In the genomic region with DNA sequence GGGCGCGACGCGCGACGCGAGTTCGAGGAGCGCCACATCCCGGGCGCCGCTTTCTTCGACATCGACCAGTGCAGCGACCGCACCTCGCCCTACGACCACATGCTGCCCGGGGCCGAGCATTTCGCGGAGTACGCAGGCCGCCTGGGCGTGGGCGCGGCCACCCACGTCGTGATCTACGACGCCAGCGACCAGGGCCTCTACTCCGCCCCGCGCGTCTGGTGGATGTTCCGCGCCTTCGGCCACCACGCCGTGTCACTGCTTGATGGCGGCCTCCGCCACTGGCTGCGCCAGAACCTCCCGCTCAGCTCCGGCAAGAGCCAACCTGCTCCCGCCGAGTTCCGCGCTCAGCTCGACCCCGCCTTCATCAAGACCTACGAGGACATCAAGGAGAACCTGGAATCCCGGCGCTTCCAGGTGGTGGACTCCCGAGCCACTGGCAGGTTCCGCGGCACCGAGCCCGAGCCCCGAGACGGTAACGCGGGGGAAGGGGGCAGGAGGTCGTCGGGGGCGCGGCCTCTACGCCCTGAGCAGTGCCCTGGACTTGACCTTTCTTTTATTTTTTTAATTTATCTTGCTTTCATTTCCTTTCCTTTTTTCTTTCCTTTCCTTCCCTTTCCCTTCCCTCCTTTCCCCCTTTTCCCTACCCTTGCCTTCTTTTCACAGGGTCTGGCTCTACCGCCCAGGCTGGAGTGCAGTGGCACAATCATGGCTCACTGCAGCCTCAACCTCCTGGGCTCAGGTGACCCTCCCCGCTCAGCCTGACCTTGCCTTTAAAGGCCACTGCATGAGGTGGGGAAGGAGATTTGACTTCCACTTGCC, we compare ENCODE assay signal across 16 cellular contexts. TPM values are rescaled to one million over a fixed set of nuclear protein-coding genes. Genes with fewer than 3 reads are reported as not detected.
DNase-seq lines count a peak whose midpoint lies in the region; ATAC-seq, FAIRE-seq and TF ChIP-seq lines count a peak whose summit lies in the region.
"Had no signal": no experiment of that assay in that cellular context is flagged by ENCODE, and none has a peak within 500 bp of the region (broad histone marks: within the 10 kb centered on the region; RNA-seq: fewer than 3 reads in every experiment).

No MANE protein-coding gene starts in this region.

- CTCF ChIA-PET in MCF 10A (lab: Yijun Ruan, JAX) (interaction anchor here (1.1 kb wide), 1 partner anchor 19 kb away, joined by 4 read pairs; no protein-coding TSS in a partner anchor), HepG2 (lab: Yijun Ruan, JAX; ENCODE audit: low intra/inter-chr PET ratio, low total read pairs) (no interaction called here)

- no peak for ATAC-seq in HepG2
- no peak for ATAC-seq in GM19463 (IDR thresholded peaks at IDR 0.05; ENCODE audit: unreplicated experiment)

- H3K9ac ChIP-seq in HepG2 (ENCODE audit: insufficient read depth, low read depth, low read length), result peak overlapping the region; percentile 24; the same call in 1 of the 2 replicates
- no peak overlapping the region for H3K9ac ChIP-seq in neural progenitor cell

- BruUV-seq in MCF 10A (replicated peaks; lab: Mats Ljungman, UMichigan), result no TSS peak
- no TSS peak for BruUV-seq in HepG2 (replicated peaks; lab: Mats Ljungman, UMichigan)

- H4K20me1 ChIP-seq in HepG2 (ENCODE audit: insufficient read depth, low read length), result no peaks in the 10 kb centered on the region
- H4K20me1 ChIP-seq in neural progenitor cell (ENCODE audit: low read depth), result peaks cover 30% of the 10 kb centered on the region

- H3K4me1 Mint-ChIP-seq in MCF 10A (ENCODE audit: insufficient read depth, unreplicated experiment), result peaks cover 15% of the 10 kb centered on the region
- H3K4me1 Mint-ChIP-seq in neural progenitor cell, result peaks cover 20% of the 10 kb centered on the region

- peak overlapping the region; percentile 20; the same call in 1 of the 2 replicates for H3K4me2 ChIP-seq in HepG2 (ENCODE audit: low read depth, low read length)
- no peak overlapping the region for H3K4me2 ChIP-seq in neural progenitor cell

- POLR2A ChIA-PET in MCF 10A (lab: Yijun Ruan, JAX), result no interaction called here
- POLR2A ChIA-PET in HepG2 (lab: Yijun Ruan, JAX), result interaction anchor here (1.0 to 13.3 kb wide), 6 partner anchors 6 to 27 kb away, joined by 3 to 383 read pairs (median 24); a partner anchor contains a TSS

- TF ChIP-seq CTCF in MCF 10A (IDR thresholded peaks at IDR 0.05; ENCODE audit: unreplicated experiment) (no peak), breast epithelium (IDR thresholded peaks at IDR 0.05) (no peak), HepG2 (CRISPR knock-in tag; IDR thresholded peaks at IDR 0.05) (no peak), neural progenitor cell (IDR thresholded peaks at IDR 0.05) (no peak), uterus (IDR thresholded peaks at IDR 0.05) (no peak)

- H3K4me3 Mint-ChIP-seq in MCF 10A (ENCODE audit: unreplicated experiment), result no peak overlapping the region
- H3K4me3 Mint-ChIP-seq in neural progenitor cell, result peak overlapping the region; percentile 48
- H3K4me3 Mint-ChIP-seq: B cell; CD4-positive, alpha-beta T cell had no signal

- no peak overlapping the region for H3K4me3 ChIP-seq in breast epithelium
- H3K4me3 ChIP-seq in HepG2 (replicated peaks in 1 of 3; ENCODE audit: insufficient read depth in 1 of 3, low read depth in 2 of 3, low read length in 3 of 3), result peak overlapping the region in 1 of 3 experiments; percentile 10; a peak in 1 of 6 replicates
- H3K4me3 ChIP-seq in neural progenitor cell, result no peak overlapping the region
- H3K4me3 ChIP-seq in effector memory CD4-positive, alpha-beta T cell (ENCODE audit: insufficient read depth, low read depth, low read length, poor library complexity, severe bottlenecking), result no peak overlapping the region
- no peak overlapping the region for H3K4me3 ChIP-seq in uterus

- in situ Hi-C loops in HepG2 (cut with HindIII; ENCODE audit: extremely low pct_ligation_motif_present, low pct_unique_long_range_greater_than_20kb), result no loop called here

- H3K36me3 Mint-ChIP-seq in MCF 10A (ENCODE audit: insufficient read depth, unreplicated experiment) (peaks cover 32% of the 10 kb centered on the region), neural progenitor cell (peaks cover 10% of the 10 kb centered on the region)

- DNase-seq in MCF 10A (ENCODE audit: unreplicated experiment) (no peak), breast epithelium (ENCODE audit: low spot score in 2 of 2) (no peak), HepG2 (ENCODE audit: low spot score) (no peak), neural progenitor cell (ENCODE audit: low spot score) (no peak), uterus (no peak)
- DNase-seq in activated CD4-positive, alpha-beta T cell treated with anti-CD3 and anti-CD28 coated beads for 1 hour, result no peak
- DNase-seq in effector memory CD4-positive, alpha-beta T cell, result no peak
- DNase-seq: CD4-positive, alpha-beta T cell; NCI-H1417; NCI-H1930; NCI-H2171 treated with DMSO at 0.1 percent for 48 hours; NCI-H748 treated with DMSO at 0.1 percent for 48 hours had no signal

- TF ChIP-seq EP300 in HepG2 (IDR thresholded peaks at IDR 0.05; ENCODE audit: low read depth in 2 of 2, low read length in 2 of 2) (no peak), HepG2 (CRISPR knock-in tag; IDR thresholded peaks at IDR 0.05; ENCODE audit: borderline replicate concordance) (no peak)

- peaks cover 0 to 15% of the 10 kb centered on the region in 2 donors for H3K4me1 ChIP-seq in breast epithelium
- peaks cover 89% of the 10 kb centered on the region for H3K4me1 ChIP-seq in HepG2 (ENCODE audit: insufficient read depth, low read length)
- peaks cover 9% of the 10 kb centered on the region for H3K4me1 ChIP-seq in neural progenitor cell
- H3K4me1 ChIP-seq in effector memory CD4-positive, alpha-beta T cell (ENCODE audit: control insufficient read depth, insufficient read depth, low read length, poor library complexity, severe bottlenecking), result peaks cover 3% of the 10 kb centered on the region
- peaks cover 0 to 6% of the 10 kb centered on the region in 2 donors for H3K4me1 ChIP-seq in uterus

- H3K9me3 Mint-ChIP-seq in MCF 10A (ENCODE audit: unreplicated experiment) (no peaks in the 10 kb centered on the region), neural progenitor cell (no peaks in the 10 kb centered on the region)
- H3K9me3 Mint-ChIP-seq: CD4-positive, alpha-beta T cell had no signal

- H3K27me3 Mint-ChIP-seq in MCF 10A (ENCODE audit: insufficient read depth, unreplicated experiment) (no peaks in the 10 kb centered on the region), neural progenitor cell (ENCODE audit: insufficient read depth, low read depth) (peaks cover 6% of the 10 kb centered on the region)
- H3K27me3 Mint-ChIP-seq: B cell had no signal

- no peaks in the 10 kb centered on the region for H3K36me3 ChIP-seq in breast epithelium
- H3K36me3 ChIP-seq in HepG2 (replicated peaks in 1 of 2; ENCODE audit: control insufficient read depth in 1 of 2, insufficient read depth in 2 of 2, low read length in 2 of 2), result peaks cover 13 to 39% of the 10 kb centered on the region in 2 experiments
- H3K36me3 ChIP-seq in neural progenitor cell, result no peaks in the 10 kb centered on the region
- H3K36me3 ChIP-seq in effector memory CD4-positive, alpha-beta T cell (ENCODE audit: control insufficient read depth, insufficient read depth, low read length), result no peaks in the 10 kb centered on the region
- no peaks in the 10 kb centered on the region for H3K36me3 ChIP-seq in uterus

- H3K27me3 ChIP-seq in breast epithelium, result no peaks in the 10 kb centered on the region
- no peaks in the 10 kb centered on the region; a peak in 1 of 5 replicates for H3K27me3 ChIP-seq in HepG2 (ENCODE audit: control insufficient read depth in 1 of 2, insufficient read depth in 2 of 2, low read length in 2 of 2)
- H3K27me3 ChIP-seq in neural progenitor cell, result no peaks in the 10 kb centered on the region
- no peaks in the 10 kb centered on the region for H3K27me3 ChIP-seq in effector memory CD4-positive, alpha-beta T cell (replicated peaks; ENCODE audit: control insufficient read depth, insufficient read depth, low read length, poor library complexity, severe bottlenecking)
- no peaks in the 10 kb centered on the region for H3K27me3 ChIP-seq in uterus

- peak overlapping the region; percentile 61 for H3K27ac Mint-ChIP-seq in MCF 10A (ENCODE audit: low read depth, unreplicated experiment)
- H3K27ac Mint-ChIP-seq in neural progenitor cell, result no peak overlapping the region
- H3K27ac Mint-ChIP-seq: B cell; CD4-positive, alpha-beta T cell had no signal

- H3K27ac ChIP-seq in breast epithelium, result no peak overlapping the region
- H3K27ac ChIP-seq in HepG2 (ENCODE audit: extremely low read length, insufficient read depth, low read length), result peak overlapping the region; percentile 64
- H3K27ac ChIP-seq in neural progenitor cell, result no peak overlapping the region
- H3K27ac ChIP-seq in effector memory CD4-positive, alpha-beta T cell (ENCODE audit: insufficient read depth, low read length, poor library complexity, severe bottlenecking), result no peak overlapping the region
- H3K27ac ChIP-seq in uterus, result no peak overlapping the region
- H3K27ac ChIP-seq: 22Rv1 had no signal

- TF ChIP-seq RAD21 in HepG2 (CRISPR knock-in tag; IDR thresholded peaks at IDR 0.05), result no peak

- H3K9me3 ChIP-seq in breast epithelium (no peaks in the 10 kb centered on the region), HepG2 (ENCODE audit: low read length) (no peaks in the 10 kb centered on the region), neural progenitor cell (ENCODE audit: low read depth) (no peaks in the 10 kb centered on the region), uterus (no peaks in the 10 kb centered on the region)
- H3K9me3 ChIP-seq in effector memory CD4-positive, alpha-beta T cell (ENCODE audit: control insufficient read depth, low read length), result no peaks in the 10 kb centered on the region

- no peak for FAIRE-seq in HepG2 (lab: Jason Lieb, UNC)
- FAIRE-seq: H54 had no signal

- WGBS in HepG2 (ENCODE audit: low lambda C conversion rate), result 97% methylated on average over 71 of the region's 71 CpGs

- H2AFZ ChIP-seq in HepG2 (ENCODE audit: low read length) (no peak overlapping the region), neural progenitor cell (replicated peaks) (no peak overlapping the region)

- no peak for TF ChIP-seq POLR2A in breast epithelium (IDR thresholded peaks at IDR 0.05)
- no peak for TF ChIP-seq POLR2A in HepG2 (IDR thresholded peaks at IDR 0.05; ENCODE audit: insufficient read depth in 1 of 2, low read depth in 2 of 2, low read length in 2 of 2)
- TF ChIP-seq POLR2A in uterus (IDR thresholded peaks at IDR 0.05), result no peak

- intact Hi-C loops in MCF 10A (cut with micrococcal nuclease) (no loop called here), breast epithelium (cut with DNase I; ENCODE audit: low total_unique reads) (no loop called here), HepG2 (cut with micrococcal nuclease; ENCODE audit: unreplicated experiment) (loop anchor here (5.0 kb wide), 1 partner anchor 37 kb away; no protein-coding TSS in a partner anchor), uterus (cut with DNase I; ENCODE audit: low total_unique reads) (no loop called here)

- H3K79me2 ChIP-seq in HepG2 (ENCODE audit: insufficient read depth, low read length) (peaks cover 50% of the 10 kb centered on the region), neural progenitor cell (ENCODE audit: low read depth) (peaks cover 38% of the 10 kb centered on the region)

- H3F3A ChIP-seq in neural progenitor cell (ENCODE audit: low read depth), result no peaks in the 10 kb centered on the region

RNA-seq across cellular contexts. Expression of a gene that starts 5.0 kb away (rescaled TPM):
- 40.7 and 51.2 TPM in 2 replicates for total RNA-seq in MCF 10A (2022)
- 100 to 1,000 TPM in 2 of 3 donors, 10 to 100 TPM in 1; 72.0 to 175 (median 113) TPM for total RNA-seq in breast epithelium
- 94.8 and 133 TPM in 2 replicates for total RNA-seq in HepG2 (2016; rRNA removed; fragmentation: Illumina TruSeq; extraction: Trizol)
- total RNA-seq in HepG2 (2016; cell fraction: cytosol; rRNA removed; fragmentation: Illumina TruSeq; extraction: Trizol; ENCODE audit: low read depth), result 214 and 241 TPM in 2 replicates
- 83.9 and 129 TPM in 2 replicates for total RNA-seq in HepG2 (2016; cell fraction: insoluble cytoplasmic fraction; rRNA removed; fragmentation: Illumina TruSeq; extraction: Trizol)
- total RNA-seq in HepG2 (2016; cell fraction: membrane; rRNA removed; fragmentation: Illumina TruSeq; extraction: Trizol), result 236 and 281 TPM in 2 replicates
- total RNA-seq in HepG2 (2016; cell fraction: nucleus; rRNA removed; fragmentation: Illumina TruSeq; extraction: Trizol), result 43.0 and 55.9 TPM in 2 replicates
- polyA plus RNA-seq in HepG2 (2011; rRNA removed), result 141 and 191 TPM in 2 replicates
- polyA plus RNA-seq in HepG2 (2011; cell fraction: cytosol; rRNA removed), result 159 and 302 TPM in 2 replicates
- polyA plus RNA-seq in HepG2 (2011; cell fraction: nucleus; rRNA removed), result 297 and 319 TPM in 2 replicates
- 112 and 147 TPM in 2 replicates for polyA plus RNA-seq in HepG2 (2012)
- 221 and 245 TPM in 2 replicates for polyA plus RNA-seq in HepG2 (2016; cell fraction: cytosol; fragmentation: Illumina TruSeq; extraction: Trizol; ENCODE audit: low read depth)
- 107 and 116 TPM in 2 replicates for polyA plus RNA-seq in HepG2 (2016; cell fraction: insoluble cytoplasmic fraction; fragmentation: Illumina TruSeq; extraction: Trizol; ENCODE audit: low read depth)
- 209 and 227 TPM in 2 replicates for polyA plus RNA-seq in HepG2 (2016; cell fraction: membrane; fragmentation: Illumina TruSeq; extraction: Trizol; ENCODE audit: low read depth)
- polyA plus RNA-seq in HepG2 (2016; cell fraction: nucleus; fragmentation: Illumina TruSeq; extraction: Trizol; ENCODE audit: insufficient read depth, low read depth), result 107 and 117 TPM in 2 replicates
- 17.7 and 144 TPM in 2 replicates for polyA minus RNA-seq in HepG2 (2011; rRNA and poly(A)+ RNA removed; ENCODE audit: low replicate concordance)
- polyA minus RNA-seq in HepG2 (2011; cell fraction: cytosol; rRNA and poly(A)+ RNA removed), result 94.1 and 104 TPM in 2 replicates
- 39.0 and 46.2 TPM in 2 replicates for polyA minus RNA-seq in HepG2 (2011; cell fraction: nucleus; rRNA and poly(A)+ RNA removed)
- total RNA-seq in neural progenitor cell (ENCODE audit: low replicate concordance), result 36.9 and 157 TPM in 2 replicates
- total RNA-seq in uterus, result 100 to 1,000 TPM in 2 of 4 donors, 10 to 100 TPM in 2; 37.1 to 152 (median 84.1) TPM

RNA-seq across cellular contexts. Expression of a gene that starts 5.3 kb away (rescaled TPM):
- total RNA-seq in MCF 10A (2022), result 16.2 and 16.4 TPM in 2 replicates
- total RNA-seq in breast epithelium, result 10 to 100 TPM; 51.1 to 68.0 (median 60.2) TPM
- total RNA-seq in HepG2 (2016; rRNA removed; fragmentation: Illumina TruSeq; extraction: Trizol), result 44.1 and 44.6 TPM in 2 replicates
- total RNA-seq in HepG2 (2016; cell fraction: cytosol; rRNA removed; fragmentation: Illumina TruSeq; extraction: Trizol; ENCODE audit: low read depth), result 13.7 and 15.5 TPM in 2 replicates
- 40.1 and 44.0 TPM in 2 replicates for total RNA-seq in HepG2 (2016; cell fraction: insoluble cytoplasmic fraction; rRNA removed; fragmentation: Illumina TruSeq; extraction: Trizol)
- total RNA-seq in HepG2 (2016; cell fraction: membrane; rRNA removed; fragmentation: Illumina TruSeq; extraction: Trizol), result 17.1 and 24.3 TPM in 2 replicates
- 22.6 and 23.7 TPM in 2 replicates for total RNA-seq in HepG2 (2016; cell fraction: nucleus; rRNA removed; fragmentation: Illumina TruSeq; extraction: Trizol)
- 63.6 and 86.4 TPM in 2 replicates for polyA plus RNA-seq in HepG2 (2011; rRNA removed)
- polyA plus RNA-seq in HepG2 (2011; cell fraction: cytosol; rRNA removed), result 76.5 and 98.4 TPM in 2 replicates
- 54.5 and 63.2 TPM in 2 replicates for polyA plus RNA-seq in HepG2 (2011; cell fraction: nucleus; rRNA removed)
- 53.9 and 67.5 TPM in 2 replicates for polyA plus RNA-seq in HepG2 (2012)
- 13.5 and 13.9 TPM in 2 replicates for polyA plus RNA-seq in HepG2 (2016; cell fraction: cytosol; fragmentation: Illumina TruSeq; extraction: Trizol; ENCODE audit: low read depth)
- polyA plus RNA-seq in HepG2 (2016; cell fraction: insoluble cytoplasmic fraction; fragmentation: Illumina TruSeq; extraction: Trizol; ENCODE audit: low read depth), result 41.1 and 43.9 TPM in 2 replicates
- polyA plus RNA-seq in HepG2 (2016; cell fraction: membrane; fragmentation: Illumina TruSeq; extraction: Trizol; ENCODE audit: low read depth), result 14.3 and 18.2 TPM in 2 replicates
- polyA plus RNA-seq in HepG2 (2016; cell fraction: nucleus; fragmentation: Illumina TruSeq; extraction: Trizol; ENCODE audit: insufficient read depth, low read depth), result 31.5 and 36.8 TPM in 2 replicates
- 30.9 and 77.7 TPM in 2 replicates for polyA minus RNA-seq in HepG2 (2011; rRNA and poly(A)+ RNA removed; ENCODE audit: low replicate concordance)
- polyA minus RNA-seq in HepG2 (2011; cell fraction: cytosol; rRNA and poly(A)+ RNA removed), result 20.6 and 23.0 TPM in 2 replicates
- 24.1 and 24.4 TPM in 2 replicates for polyA minus RNA-seq in HepG2 (2011; cell fraction: nucleus; rRNA and poly(A)+ RNA removed)
- total RNA-seq in neural progenitor cell (ENCODE audit: low replicate concordance), result 21.5 and 53.4 TPM in 2 replicates
- 10 to 100 TPM; 19.6 to 36.8 (median 25.1) TPM for total RNA-seq in uterus
- total RNA-seq: CD4-positive, alpha-beta T cell had no signal

RNA-seq across cellular contexts. Expression of a gene that starts 27.0 kb away (rescaled TPM):
- 11.7 and 12.8 TPM in 2 replicates for total RNA-seq in MCF 10A (2022)
- 10 to 100 TPM in 2 of 3 donors, 1 to 10 TPM in 1; 8.2 to 17.4 (median 11.1) TPM for total RNA-seq in breast epithelium
- total RNA-seq in HepG2 (2016; rRNA removed; fragmentation: Illumina TruSeq; extraction: Trizol), result 4.5 and 5.3 TPM in 2 replicates
- 2.1 and 2.4 TPM in 2 replicates for total RNA-seq in HepG2 (2016; cell fraction: cytosol; rRNA removed; fragmentation: Illumina TruSeq; extraction: Trizol; ENCODE audit: low read depth)
- total RNA-seq in HepG2 (2016; cell fraction: insoluble cytoplasmic fraction; rRNA removed; fragmentation: Illumina TruSeq; extraction: Trizol), result 3.3 and 4.9 TPM in 2 replicates
- 3.7 and 3.8 TPM in 2 replicates for total RNA-seq in HepG2 (2016; cell fraction: membrane; rRNA removed; fragmentation: Illumina TruSeq; extraction: Trizol)
- 2.9 and 4.4 TPM in 2 replicates for total RNA-seq in HepG2 (2016; cell fraction: nucleus; rRNA removed; fragmentation: Illumina TruSeq; extraction: Trizol)
- polyA plus RNA-seq in HepG2 (2011; rRNA removed), result 11.7 and 17.4 TPM in 2 replicates
- polyA plus RNA-seq in HepG2 (2011; cell fraction: cytosol; rRNA removed), result 11.0 and 11.5 TPM in 2 replicates
- polyA plus RNA-seq in HepG2 (2011; cell fraction: nucleus; rRNA removed), result 52.2 and 53.1 TPM in 2 replicates
- 5.3 and 11.6 TPM in 2 replicates for polyA plus RNA-seq in HepG2 (2012)
- polyA plus RNA-seq in HepG2 (2016; cell fraction: cytosol; fragmentation: Illumina TruSeq; extraction: Trizol; ENCODE audit: low read depth), result 2.5 and 3.1 TPM in 2 replicates
- 4.6 and 5.0 TPM in 2 replicates for polyA plus RNA-seq in HepG2 (2016; cell fraction: insoluble cytoplasmic fraction; fragmentation: Illumina TruSeq; extraction: Trizol; ENCODE audit: low read depth)
- 2.8 and 4.0 TPM in 2 replicates for polyA plus RNA-seq in HepG2 (2016; cell fraction: membrane; fragmentation: Illumina TruSeq; extraction: Trizol; ENCODE audit: low read depth)
- polyA plus RNA-seq in HepG2 (2016; cell fraction: nucleus; fragmentation: Illumina TruSeq; extraction: Trizol; ENCODE audit: insufficient read depth, low read depth), result 5.0 and 5.9 TPM in 2 replicates
- polyA minus RNA-seq in HepG2 (2011; rRNA and poly(A)+ RNA removed; ENCODE audit: low replicate concordance), result 0.28 and 24.0 TPM in 2 replicates
- 4.6 and 5.1 TPM in 2 replicates for polyA minus RNA-seq in HepG2 (2011; cell fraction: cytosol; rRNA and poly(A)+ RNA removed)
- polyA minus RNA-seq in HepG2 (2011; cell fraction: nucleus; rRNA and poly(A)+ RNA removed), result 6.8 and 7.3 TPM in 2 replicates
- total RNA-seq in neural progenitor cell (ENCODE audit: low replicate concordance), result 17.5 and 44.1 TPM in 2 replicates
- total RNA-seq in uterus, result 10 to 100 TPM in 2 of 4 donors, 1 to 10 TPM in 1, under 1 TPM in 1; 0.59 to 31.7 (median 15.4) TPM
